Comparison of ENCODE assay signal across 25 cellular contexts in the genomic region with DNA sequence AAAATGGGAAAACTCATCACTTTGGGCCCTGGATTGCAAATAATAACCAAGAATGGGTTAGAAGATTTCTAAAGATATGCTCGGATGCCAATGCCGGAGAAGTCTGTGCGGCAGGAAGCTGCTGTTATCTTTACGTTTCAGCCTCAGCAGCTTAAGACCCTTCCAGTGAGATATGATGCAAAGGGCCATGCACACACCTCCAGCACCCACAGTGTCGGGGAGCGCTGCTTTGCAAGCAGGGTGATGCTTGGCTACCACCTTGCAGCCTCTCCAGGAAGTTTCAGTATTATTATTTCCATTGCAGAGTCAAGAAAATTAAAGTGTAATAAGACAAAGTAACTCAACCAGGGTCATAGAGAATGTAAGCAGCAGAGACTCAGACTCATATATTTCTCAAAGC.
"Had no signal": no experiment of that assay in that cellular context is flagged by ENCODE, and none has a peak within 500 bp of the region (broad histone marks: within the 10 kb centered on the region; RNA-seq: fewer than 3 reads in every experiment).

No MANE protein-coding gene starts in this region.

- ATAC-seq: body of pancreas; effector memory CD8-positive, alpha-beta T cell; gastroesophageal sphincter; left colon; natural killer cell; right lobe of liver; stimulated activated effector memory CD8-positive, alpha-beta T cell treated with anti-CD3 and anti-CD28 coated beads, Interleukin-12 subunit alpha, Interleukin-12 subunit beta, amount 100 ng/mL, for 72 hours had no signal

- H3K27ac ChIP-seq: body of pancreas, colonic mucosa, dorsolateral prefrontal cortex, gastroesophageal sphincter, neural progenitor cell, right lobe of liver, uterus, VCaP had no signal

- H3K9me3 ChIP-seq: body of pancreas, colonic mucosa, gastroesophageal sphincter, right lobe of liver, uterus had no signal

- H3K9ac ChIP-seq: neural progenitor cell had no signal

- H3K4me3 ChIP-seq: body of pancreas, colonic mucosa, dorsolateral prefrontal cortex, gastroesophageal sphincter, neural progenitor cell, right lobe of liver, uterus had no signal

- H3K27me3 ChIP-seq: body of pancreas, colonic mucosa, dorsolateral prefrontal cortex, gastroesophageal sphincter, neural progenitor cell, right lobe of liver, uterus had no signal

- DNase-seq: activated CD4-positive, alpha-beta T cell treated with anti-CD3 and anti-CD28 coated beads for 4 hours; activated CD4-positive, alpha-beta T cell treated with anti-CD3 and anti-CD28 coated beads, Interleukin-2, amount 50 U/mL, for 48 hours; activated CD8-positive, alpha-beta memory T cell treated with anti-CD3 and anti-CD28 coated beads for 24 hours; activated effector memory CD4-positive, alpha-beta T cell treated with Interleukin-2 at 50 U/mL for 16 hours; activated naive CD4-positive, alpha-beta T cell treated with Interleukin-2 at 50 U/mL for 16 hours; aorta; body of pancreas; cerebellar nuclear complex; colonic mucosa; dorsolateral prefrontal cortex; effector memory CD8-positive, alpha-beta T cell; erythroblast; head of caudate nucleus; hippocampal formation; left colon; natural killer cell; right lobe of liver; small intestine; stimulated activated CD4-positive, alpha-beta T cell treated with anti-CD3 and anti-CD28 coated beads, Interleukin-4, amount 100 ng/mL, for 24 hours; substantia nigra; uterus had no signal

- H3K4me1 ChIP-seq: colonic mucosa, right lobe of liver, uterus had no signal

- H3K36me3 ChIP-seq: colonic mucosa, gastroesophageal sphincter, neural progenitor cell, right lobe of liver, uterus had no signal
